Comparison of ENCODE assay signal across 10 cellular contexts in the genomic region with DNA sequence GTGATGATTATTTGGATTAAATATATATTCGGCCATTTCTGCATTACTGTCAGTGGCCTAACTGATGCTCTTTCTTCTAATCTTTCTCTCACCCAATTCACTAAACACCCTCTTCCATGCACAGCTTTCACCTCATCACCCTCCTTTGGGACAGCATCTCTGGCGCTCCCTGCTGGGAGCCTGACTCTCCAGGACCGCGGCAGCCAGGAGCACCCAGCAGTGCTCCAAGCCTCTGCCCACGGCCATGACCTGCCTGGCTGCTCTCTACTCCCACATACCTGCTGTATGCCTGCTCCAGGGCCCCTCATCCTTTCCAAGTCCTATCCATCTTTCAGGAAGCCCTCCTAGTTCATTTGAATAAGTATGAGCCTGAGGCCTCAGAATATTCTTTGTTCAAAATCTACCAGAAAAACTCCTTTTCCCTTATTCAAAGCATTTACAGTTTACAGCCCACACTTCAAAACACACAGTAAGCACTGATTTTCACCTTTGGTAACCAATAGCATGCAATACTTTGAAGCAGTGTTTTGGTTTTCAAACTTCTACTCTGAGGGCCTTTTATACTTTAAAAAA. TPM values are rescaled to one million over a fixed set of nuclear protein-coding genes. Genes with fewer than 3 reads are reported as not detected.
DNase-seq lines count a peak whose midpoint lies in the region; ATAC-seq and TF ChIP-seq lines count a peak whose summit lies in the region.
"Had no signal": no experiment of that assay in that cellular context is flagged by ENCODE, and none has a peak within 500 bp of the region (broad histone marks: within the 10 kb centered on the region; RNA-seq: fewer than 3 reads in every experiment).

No MANE protein-coding gene starts in this region.

- no peak overlapping the region for H2AFZ ChIP-seq in H9 (ENCODE audit: low read length)

- H3K4ac ChIP-seq in H9 (ENCODE audit: low read depth, low read length): no peak overlapping the region

- no peaks in the 10 kb centered on the region for H4K20me1 ChIP-seq in H9 (ENCODE audit: control insufficient read depth, insufficient read depth, insufficient read length)

- DNase-seq in BJ (ENCODE audit: low read depth) (no peak), H9 (peak; percentile 43), iris pigment epithelial cell (ENCODE audit: low read depth) (peak; percentile 8), NCI-H1048 (lab: John Stamatoyannopoulos, UW) (no peak), NCI-H446 (lab: John Stamatoyannopoulos, UW) (no peak), GM19240 (ENCODE audit: insufficient read length, low spot score) (no peak)
- DNase-seq: esophagus squamous epithelium had no signal

- H3K9me3 ChIP-seq in H9 (ENCODE audit: control insufficient read depth, low read depth, low read length): no peaks in the 10 kb centered on the region
- H3K9me3 ChIP-seq: esophagus squamous epithelium had no signal

- no peak overlapping the region for H3K56ac ChIP-seq in H9 (ENCODE audit: insufficient read length, low read depth, low read length)

- no peak overlapping the region for H3K4me3 Mint-ChIP-seq in H9
- H3K4me3 Mint-ChIP-seq in activated T-helper 17 cell treated with anti-CD3 and anti-CD28 coated beads, Interleukin-2, amount 50 U/mL, for 72 hours: no peak overlapping the region
- H3K4me3 Mint-ChIP-seq: T-helper 1 cell treated with Interleukin-12 subunit alpha and Interleukin-12 subunit beta and Interleukin-4 antibody, amounts not matched to agents 30 μg/mL and 1 μg/mL, for 36 hours had no signal

- no peaks in the 10 kb centered on the region for H3K9me3 Mint-ChIP-seq in H9
- no peaks in the 10 kb centered on the region for H3K9me3 Mint-ChIP-seq in activated T-helper 17 cell treated with anti-CD3 and anti-CD28 coated beads, Interleukin-2, amount 50 U/mL, for 72 hours
- H3K9me3 Mint-ChIP-seq: T-helper 1 cell treated with Interleukin-12 subunit alpha and Interleukin-12 subunit beta and Interleukin-4 antibody, amounts not matched to agents 30 μg/mL and 1 μg/mL, for 36 hours had no signal

- no peak overlapping the region for H3T11ph ChIP-seq in H9 (ENCODE audit: low read length)

- POLR2A ChIA-PET in BJ (lab: Charles Lee): no interaction called here

- H3K36me3 Mint-ChIP-seq in H9 (ENCODE audit: insufficient read depth in 1 of 3, low read depth in 3 of 3): no peaks in the 10 kb centered on the region
- no peaks in the 10 kb centered on the region for H3K36me3 Mint-ChIP-seq in activated T-helper 17 cell treated with anti-CD3 and anti-CD28 coated beads, Interleukin-2, amount 50 U/mL, for 72 hours (ENCODE audit: low read depth)

- H3K27me3 ChIP-seq in BJ (ENCODE audit: control insufficient read depth, insufficient read depth, low read length): peaks cover 9% of the 10 kb centered on the region
- H3K27me3 ChIP-seq in H9 (ENCODE audit: insufficient read depth, low read length): no peaks in the 10 kb centered on the region

- H3K79me1 ChIP-seq in H9 (ENCODE audit: insufficient read depth, low read depth, low read length, poor library complexity, severe bottlenecking): no peaks in the 10 kb centered on the region

- no peaks in the 10 kb centered on the region for H3K36me3 ChIP-seq in BJ (ENCODE audit: control insufficient read depth, insufficient read depth, low read length)
- H3K36me3 ChIP-seq: esophagus squamous epithelium had no signal

- no peak overlapping the region for H3K14ac ChIP-seq in H9 (ENCODE audit: insufficient read depth, low read length)

- no peak overlapping the region for H3K4me3 ChIP-seq in BJ (ENCODE audit: low read depth, low read length)
- H3K4me3 ChIP-seq: esophagus squamous epithelium had no signal

- H3K27me3 Mint-ChIP-seq in H9 (ENCODE audit: low read depth): peaks cover 2% of the 10 kb centered on the region; the same call in 1 of the 2 replicates
- peaks cover 17% of the 10 kb centered on the region for H3K27me3 Mint-ChIP-seq in activated T-helper 17 cell treated with anti-CD3 and anti-CD28 coated beads, Interleukin-2, amount 50 U/mL, for 72 hours

- H4K8ac ChIP-seq in H9 (replicated peaks; ENCODE audit: insufficient read length, low read depth, low read length): no peak overlapping the region

- ATAC-seq in SK-N-SH treated with all-trans-retinoic acid at 6 μM for 48 hours: peak; percentile 87
- ATAC-seq in activated T-helper 17 cell treated with anti-CD3 and anti-CD28 coated beads, Interleukin-2, amount 50 U/mL, for 72 hours (replicated peaks): no peak

- peaks cover 6% of the 10 kb centered on the region; the same call in 1 of the 2 replicates for H3K4me1 ChIP-seq in H9 (ENCODE audit: insufficient read depth, low read length)

- no peak overlapping the region for H3K27ac Mint-ChIP-seq in H9
- no peak overlapping the region for H3K27ac Mint-ChIP-seq in activated T-helper 17 cell treated with anti-CD3 and anti-CD28 coated beads, Interleukin-2, amount 50 U/mL, for 72 hours
- H3K27ac Mint-ChIP-seq: T-helper 1 cell treated with Interleukin-12 subunit alpha and Interleukin-12 subunit beta and Interleukin-4 antibody, amounts not matched to agents 30 μg/mL and 1 μg/mL, for 36 hours had no signal

- H3K4me1 Mint-ChIP-seq in H9: peaks cover 37 to 40% of the 10 kb centered on the region in 2 experiments
- H3K4me1 Mint-ChIP-seq in activated T-helper 17 cell treated with anti-CD3 and anti-CD28 coated beads, Interleukin-2, amount 50 U/mL, for 72 hours: no peaks in the 10 kb centered on the region

- WGBS in H9 (ENCODE audit: extremely low coverage, insufficient read length, low lambda C conversion rate): no CpG with 5 or more reads among the region's 5 CpGs

- H2BK120ac ChIP-seq in H9 (ENCODE audit: low read depth, low read length, poor library complexity, severe bottlenecking): no peak overlapping the region

- H2BK12ac ChIP-seq in H9 (ENCODE audit: insufficient read length, low read depth, low read length): no peak overlapping the region

- H3K18ac ChIP-seq in H9 (ENCODE audit: insufficient read length, low read depth, low read length): no peak overlapping the region

- no peak overlapping the region for H4K5ac ChIP-seq in H9 (ENCODE audit: insufficient read length, low read depth, low read length)

- H2BK5ac ChIP-seq in H9 (ENCODE audit: insufficient read length, low read length): no peak overlapping the region

- CTCF ChIA-PET in BJ (lab: Yijun Ruan, JAX): interaction anchor here (1.0 to 16.4 kb wide), 7 partner anchors 11 to 700 kb away, joined by 3 to 222 read pairs (median 5); no protein-coding TSS in a partner anchor

- no peak overlapping the region for H2BK15ac ChIP-seq in H9 (ENCODE audit: low read depth, low read length)

- H3K27ac ChIP-seq in H9 (ENCODE audit: insufficient read length, low read depth, low read length): no peak overlapping the region
- H3K27ac ChIP-seq: esophagus squamous epithelium had no signal

- H3K79me2 ChIP-seq in H9 (ENCODE audit: insufficient read depth, low read length): no peaks in the 10 kb centered on the region

- no peaks in the 10 kb centered on the region for H3K23me2 ChIP-seq in H9 (ENCODE audit: insufficient read length, low read depth, low read length, poor library complexity, severe bottlenecking)

- H2BK20ac ChIP-seq in H9 (ENCODE audit: low read depth, low read length, poor library complexity, severe bottlenecking): no peak overlapping the region

- no peak overlapping the region for H3K9ac ChIP-seq in H9 (ENCODE audit: extremely low read depth, insufficient read length, low read length)

- peak; percentile 59 for TF ChIP-seq CTCF in BJ (IDR thresholded peaks at IDR 0.05; ENCODE audit: insufficient read depth, low read depth, low read length)
- peak; percentile 52; the same call in 2 of the 3 replicates for TF ChIP-seq CTCF in H9 (conservative IDR thresholded peaks at IDR 0.05)

- H4K91ac ChIP-seq in H9 (ENCODE audit: insufficient read length, low read depth, low read length): no peak overlapping the region

- no peak overlapping the region for H3K4me2 ChIP-seq in H9 (ENCODE audit: insufficient read depth, insufficient read length, low read length)

- H3K23ac ChIP-seq in H9 (ENCODE audit: insufficient read length, low read depth, low read length): no peak overlapping the region

- no peak overlapping the region for H2AK5ac ChIP-seq in H9 (ENCODE audit: insufficient read length, low read length)

TF ChIP-seq in SK-N-SH treated with all-trans-retinoic acid at 6 μM for 48 hours, 23 proteins besides CTCF, POLR2A, EP300 and RAD21:
- TF ChIP-seq ARNTL (CRISPR knock-in tag; IDR thresholded peaks at IDR 0.05; ENCODE audit: borderline replicate concordance, low read depth): no peak
- TF ChIP-seq, protein P1, sequence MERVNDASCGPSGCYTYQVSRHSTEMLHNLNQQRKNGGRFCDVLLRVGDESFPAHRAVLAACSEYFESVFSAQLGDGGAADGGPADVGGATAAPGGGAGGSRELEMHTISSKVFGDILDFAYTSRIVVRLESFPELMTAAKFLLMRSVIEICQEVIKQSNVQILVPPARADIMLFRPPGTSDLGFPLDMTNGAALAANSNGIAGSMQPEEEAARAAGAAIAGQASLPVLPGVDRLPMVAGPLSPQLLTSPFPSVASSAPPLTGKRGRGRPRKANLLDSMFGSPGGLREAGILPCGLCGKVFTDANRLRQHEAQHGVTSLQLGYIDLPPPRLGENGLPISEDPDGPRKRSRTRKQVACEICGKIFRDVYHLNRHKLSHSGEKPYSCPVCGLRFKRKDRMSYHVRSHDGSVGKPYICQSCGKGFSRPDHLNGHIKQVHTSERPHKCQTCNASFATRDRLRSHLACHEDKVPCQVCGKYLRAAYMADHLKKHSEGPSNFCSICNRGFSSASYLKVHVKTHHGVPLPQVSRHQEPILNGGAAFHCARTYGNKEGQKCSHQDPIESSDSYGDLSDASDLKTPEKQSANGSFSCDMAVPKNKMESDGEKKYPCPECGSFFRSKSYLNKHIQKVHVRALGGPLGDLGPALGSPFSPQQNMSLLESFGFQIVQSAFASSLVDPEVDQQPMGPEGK (CRISPR knock-in tag; IDR thresholded peaks at IDR 0.05; ENCODE audit: borderline replicate concordance): no peak

RNA-seq across cellular contexts. Expression of a gene that starts 15.2 kb away (rescaled TPM):
- polyA plus RNA-seq in BJ (2011; rRNA removed): not detected in 2 replicates
- polyA minus RNA-seq in BJ (2011; rRNA and poly(A)+ RNA removed): not detected in 2 replicates
- 0.79 and 0.90 TPM in 2 replicates for total RNA-seq in H9 (2021)
- total RNA-seq in activated T-helper 17 cell treated with anti-CD3 and anti-CD28 coated beads, Interleukin-2, amount 50 U/mL, for 72 hours: not detected

RNA-seq across cellular contexts. Expression of a gene that starts 51.2 kb away (rescaled TPM):
- polyA plus RNA-seq in BJ (2011; rRNA removed): not detected in 2 replicates
- polyA minus RNA-seq in BJ (2011; rRNA and poly(A)+ RNA removed): not detected in 2 replicates
- not detected in 2 replicates for total RNA-seq in H9 (2021)
- total RNA-seq in activated T-helper 17 cell treated with anti-CD3 and anti-CD28 coated beads, Interleukin-2, amount 50 U/mL, for 72 hours: not detected

Comparison
In these comparisons a context has a peak if more than half of its experiments do, and no peak if none do; other contexts are left out.
1. DNase-seq: peak in H9 (single experiment) and iris pigment epithelial cell (single experiment); none in BJ (single experiment), NCI-H1048 (single experiment), NCI-H446 (0 of 2) and GM19240 (single experiment).